Comparison of ENCODE assay signal across 9 cellular contexts in genomic region chr16:88527186-88527936, GRCh38. TPM values are rescaled to one million over a fixed set of nuclear protein-coding genes. Genes with fewer than 3 reads are reported as not detected.
DNase-seq lines count a peak whose midpoint lies in the region; ATAC-seq, FAIRE-seq and TF ChIP-seq lines count a peak whose summit lies in the region.
"Had no signal": no experiment of that assay in that cellular context is flagged by ENCODE, and none has a peak within 500 bp of the region (broad histone marks: within the 10 kb centered on the region; RNA-seq: fewer than 3 reads in every experiment).

No MANE protein-coding gene starts in this region.

- no peaks in the 10 kb centered on the region for H3K27me3 ChIP-seq in H1 (replicated peaks in 1 of 4; ENCODE audit: control insufficient read depth in 3 of 4, extremely low read depth in 1 of 4, insufficient read depth in 3 of 4, low read length in 3 of 4)
- H3K27me3 ChIP-seq in mucosa of stomach (ENCODE audit: control insufficient read depth, insufficient read depth, low read length): no peaks in the 10 kb centered on the region

- peaks cover 1 to 16% of the 10 kb centered on the region in 2 experiments for H4K20me1 ChIP-seq in H1 (replicated peaks in 1 of 2; ENCODE audit: control insufficient read depth in 1 of 2, insufficient read depth in 2 of 2, low read length in 2 of 2)

- H3K9me3 ChIP-seq in H1 (ENCODE audit: insufficient read depth in 2 of 2, low read depth in 1 of 2, low read length in 1 of 2): no peaks in the 10 kb centered on the region
- no peaks in the 10 kb centered on the region for H3K9me3 ChIP-seq in mucosa of stomach (ENCODE audit: control insufficient read depth, low read length)

- peaks cover 0 to 15% (median 7%) of the 10 kb centered on the region in 4 experiments; a peak in 5 of 7 replicates for H3K4me1 ChIP-seq in H1 (replicated peaks in 1 of 4; ENCODE audit: control insufficient read depth in 3 of 4, insufficient read depth in 4 of 4, low read length in 3 of 4)
- peaks cover 54% of the 10 kb centered on the region for H3K4me1 ChIP-seq in mucosa of stomach (ENCODE audit: control insufficient read depth, insufficient read depth, low read length)

- no peaks in the 10 kb centered on the region for H3K23me2 ChIP-seq in H1 (ENCODE audit: low read depth, low read length)

- no peaks in the 10 kb centered on the region for H3K79me2 ChIP-seq in H1 (ENCODE audit: control insufficient read depth in 1 of 2, insufficient read depth in 2 of 2, low read length in 2 of 2)

- H2BK120ac ChIP-seq in H1 (replicated peaks; ENCODE audit: low read depth, low read length): no peak overlapping the region

- H2BK20ac ChIP-seq in H1 (ENCODE audit: low read length): no peak overlapping the region

- no peak overlapping the region for H3K27ac ChIP-seq in H1 (ENCODE audit: low read depth, low read length)

- no peak overlapping the region for H3K9ac ChIP-seq in H1 (replicated peaks in 1 of 4; ENCODE audit: extremely low read depth in 1 of 4, low read depth in 3 of 4, low read length in 3 of 4)
- peak overlapping the region; percentile 28 for H3K9ac ChIP-seq in mucosa of stomach (ENCODE audit: low read length)

- H3K79me1 ChIP-seq in H1 (ENCODE audit: low read depth, low read length): no peaks in the 10 kb centered on the region

- no peak overlapping the region for H2BK15ac ChIP-seq in H1 (ENCODE audit: low read length)

- TF ChIP-seq CTCF in GM12864 (IDR thresholded peaks at IDR 0.05; ENCODE audit: low read depth, low read length, missing control alignments) (peak; percentile 79), H1 (IDR thresholded peaks at IDR 0.05; ENCODE audit: control extremely low read depth in 1 of 3, insufficient read depth in 1 of 3, low read depth in 1 of 3, low read length in 3 of 3) (peak in 2 of 3 experiments; percentile 83 to 94; a peak in 3 of 4 replicates)

- peak; percentile 93 for TF ChIP-seq RAD21 in H1 (IDR thresholded peaks at IDR 0.05 in 1 of 2, conservative IDR thresholded peaks at IDR 0.05 in 1 of 2; ENCODE audit: low read depth in 2 of 2, low read length in 2 of 2)

- no peak for DNase-seq in GM12864 (ENCODE audit: low read depth)
- peak; percentile 17 for DNase-seq in MV-4-11 (lab: John Stamatoyannopoulos, UW)
- peak; percentile 90 for DNase-seq in activated CD8-positive, alpha-beta memory T cell treated with anti-CD3 and anti-CD28 coated beads for 24 hours
- peak in 1 of 2 experiments; percentile 94 for DNase-seq in H1 (ENCODE audit: low read depth in 1 of 2, low spot score in 2 of 2)
- peak; percentile 29 for DNase-seq in stimulated activated naive CD4-positive, alpha-beta T cell treated with Interleukin-2 at 50 U/mL for 16 hours (lab: John Stamatoyannopoulos, UW)

- H2BK5ac ChIP-seq in H1 (ENCODE audit: low read depth, low read length): peak overlapping the region; percentile 44; the same call in 1 of the 2 replicates

- peak overlapping the region; percentile 69 for H3K4ac ChIP-seq in H1 (replicated peaks; ENCODE audit: insufficient read length, low read depth, low read length)

- no peak overlapping the region for H3K14ac ChIP-seq in H1 (ENCODE audit: insufficient read length)

- peak overlapping the region; percentile 74 for H4K91ac ChIP-seq in H1 (replicated peaks; ENCODE audit: insufficient read length, low read length)

- no peak overlapping the region for H3K23ac ChIP-seq in H1 (ENCODE audit: insufficient read length)

- H3K4me2 ChIP-seq in H1 (ENCODE audit: insufficient read depth in 1 of 2, low read depth in 2 of 2, low read length in 2 of 2): peak overlapping the region in 1 of 2 experiments; percentile 22; a peak in 1 of 4 replicates

- no peak overlapping the region for H4K5ac ChIP-seq in H1 (ENCODE audit: insufficient read length, low read depth, low read length)

- no peak overlapping the region; the same call in 1 of the 2 replicates for H2BK12ac ChIP-seq in H1 (ENCODE audit: low read depth, low read length)

- peak overlapping the region; percentile 48; the same call in 1 of the 2 replicates for H3K18ac ChIP-seq in H1 (ENCODE audit: extremely low read depth, low read length)

- CTCF ChIA-PET in H1 (lab: Charles Lee; ENCODE audit: partially characterized antibody): interaction anchor here (1.0 to 4.6 kb wide), 7 partner anchors 11 to 90 kb away, joined by 3 to 21 read pairs (median 4); no protein-coding TSS in a partner anchor

- H2AFZ ChIP-seq in H1 (ENCODE audit: low read length): no peak overlapping the region

- ATAC-seq in HG02973 (IDR thresholded peaks at IDR 0.05; ENCODE audit: unreplicated experiment): no peak
- ATAC-seq in HG02588 (IDR thresholded peaks at IDR 0.05; ENCODE audit: unreplicated experiment): no peak

- no peak for FAIRE-seq in H1 (lab: Jason Lieb, UNC)
- FAIRE-seq: colon had no signal

- H3K4me3 ChIP-seq in GM12864 (ENCODE audit: low read depth, low read length) (no peak overlapping the region), H1 (ENCODE audit: extremely low read depth in 1 of 4, insufficient read depth in 2 of 4, low read depth in 3 of 4, low read length in 4 of 4) (no peak overlapping the region), mucosa of stomach (ENCODE audit: low read length) (no peak overlapping the region)

- H3K36me3 ChIP-seq in H1 (ENCODE audit: control insufficient read depth in 2 of 4, insufficient read depth in 4 of 4, low read length in 3 of 4) (no peaks in the 10 kb centered on the region; a peak in 1 of 8 replicates), mucosa of stomach (ENCODE audit: control insufficient read depth, insufficient read depth, low read length) (peaks cover 8% of the 10 kb centered on the region)

- TF ChIP-seq POLR2A in H1 (IDR thresholded peaks at IDR 0.05; ENCODE audit: control extremely low read depth in 1 of 2, low read depth in 2 of 2, low read length in 2 of 2): no peak; a peak in 1 of 3 replicates

- H2AK5ac ChIP-seq in H1 (ENCODE audit: low read depth, low read length): 0 out of 2 replicates have a peak overlapping the region, but pooled peaks have one; percentile 4

- POLR2A ChIA-PET in H1 (lab: Charles Lee; ENCODE audit: partially characterized antibody): no interaction called here

- no peak overlapping the region for H3K56ac ChIP-seq in H1 (replicated peaks; ENCODE audit: insufficient read length, low read depth, low read length)

- 51% methylated on average over 30 of the region's 32 CpGs; no CpG with 5 or more reads in 1 of the 2 experiments for WGBS in H1 (ENCODE audit: extremely low coverage in 1 of 2, insufficient coverage in 1 of 2, insufficient read length in 1 of 2, insufficient replicate concordance in 2 of 2, low coverage in 1 of 2, low lambda C conversion rate in 2 of 2, missing lambda C conversion rate in 1 of 2), 2 experiments

- no peak for TF ChIP-seq EP300 in H1 (IDR thresholded peaks at IDR 0.05; ENCODE audit: borderline replicate concordance in 1 of 2, low read depth in 2 of 2, low read length in 2 of 2)

- H4K8ac ChIP-seq in H1 (ENCODE audit: extremely low read depth, insufficient read depth, low read length): peak overlapping the region; percentile 85

TF ChIP-seq in H1, 55 proteins besides CTCF, POLR2A, EP300 and RAD21:
- TF ChIP-seq ASH2L (IDR thresholded peaks at IDR 0.05; ENCODE audit: low read length) (peak; percentile 20), YY1 (IDR thresholded peaks at IDR 0.05; ENCODE audit: low read depth, low read length) (no peak), SRF (IDR thresholded peaks at IDR 0.05; ENCODE audit: low read depth, low read length) (peak; percentile 19; the same call in 1 of the 2 replicates), CBX5 (IDR thresholded peaks at IDR 0.05; ENCODE audit: low read depth, low read length) (no peak), BACH1 (IDR thresholded peaks at IDR 0.05; ENCODE audit: low read length) (no peak), TBP (IDR thresholded peaks at IDR 0.05; ENCODE audit: low read depth, low read length) (no peak), ZNF274 (IDR thresholded peaks at IDR 0.05; ENCODE audit: borderline replicate concordance, extremely low read depth, low read length) (no peak), GABPA (IDR thresholded peaks at IDR 0.05; ENCODE audit: borderline replicate concordance, insufficient read depth, low read length) (peak; percentile 83)

RNA-seq across cellular contexts. Expression of gene ZC3H18, which starts 42.8 kb away (rescaled TPM):
- total RNA-seq in H1 (2021; fragmentation: NEBNext Ultra II Directional; extraction: Animal tissue kit (Norgen Biotek cat#: 25700)): 70.3 and 73.2 TPM in 2 replicates
- polyA plus RNA-seq in H1 (2011; rRNA removed): 12.1 and 19.2 TPM in 2 replicates
- 17.0 TPM for polyA plus RNA-seq in H1 (2011; cell fraction: cytosol; rRNA removed)
- 42.7 TPM for polyA plus RNA-seq in H1 (2011; cell fraction: nucleus; rRNA removed)
- 44.2 to 48.4 TPM (median 46.4 TPM) in 4 replicates for polyA plus RNA-seq in H1 (2012, experiment 1 of 2)
- polyA plus RNA-seq in H1 (2012, experiment 2 of 2): 35.2 TPM
- 47.2 TPM for polyA plus RNA-seq in H1 (2013, experiment 1 of 2)
- polyA plus RNA-seq in H1 (2013, experiment 2 of 2): 44.5 TPM
- polyA minus RNA-seq in H1 (2011; rRNA and poly(A)+ RNA removed): 6.4 and 11.1 TPM in 2 replicates
- polyA minus RNA-seq in H1 (2011; cell fraction: cytosol; rRNA and poly(A)+ RNA removed): 19.7 TPM
- 18.5 TPM for polyA minus RNA-seq in H1 (2011; cell fraction: nucleus; rRNA and poly(A)+ RNA removed)
